Comparison of ENCODE assay signal across 9 cellular contexts in genomic region chr2:36358317-36358659, GRCh38. TPM values are rescaled to one million over a fixed set of nuclear protein-coding genes. Genes with fewer than 3 reads are reported as not detected.
DNase-seq lines count a peak whose midpoint lies in the region; ATAC-seq, FAIRE-seq and TF ChIP-seq lines count a peak whose summit lies in the region.
"Had no signal": no experiment of that assay in that cellular context is flagged by ENCODE, and none has a peak within 500 bp of the region (broad histone marks: within the 10 kb centered on the region; RNA-seq: fewer than 3 reads in every experiment).

No MANE protein-coding gene starts in this region.

- no peak for ATAC-seq in CD4-positive, CD25-positive, alpha-beta regulatory T cell (ENCODE audit: low read depth in 2 of 2)
- ATAC-seq in Panc1 (no peak), HG02642 (IDR thresholded peaks at IDR 0.05; ENCODE audit: poor library complexity, unreplicated experiment) (no peak), HG03457 (IDR thresholded peaks at IDR 0.05; ENCODE audit: unreplicated experiment) (no peak)

- H3K4me2 ChIP-seq in endothelial cell of umbilical vein (ENCODE audit: insufficient read depth, low read length) (peak overlapping the region; percentile 98), osteoblast (ENCODE audit: insufficient read depth, low read length) (peak overlapping the region; percentile 84)

- no peaks in the 10 kb centered on the region for H3K36me3 ChIP-seq in CD4-positive, CD25-positive, alpha-beta regulatory T cell (ENCODE audit: control insufficient read depth, insufficient read depth, low read length)
- H3K36me3 ChIP-seq in Panc1 (ENCODE audit: control insufficient read depth, insufficient read depth, low read length), result peaks cover 3% of the 10 kb centered on the region
- H3K36me3 ChIP-seq in endothelial cell of umbilical vein (ENCODE audit: control insufficient read depth in 2 of 2, extremely low read depth in 1 of 2, insufficient read depth in 2 of 2, low read length in 2 of 2), result peaks cover 0 to 8% of the 10 kb centered on the region in 2 experiments
- H3K36me3 ChIP-seq in osteoblast (ENCODE audit: insufficient read depth, low read length), result peaks cover 28% of the 10 kb centered on the region

- no peak for DNase-seq in CD4-positive, CD25-positive, alpha-beta regulatory T cell
- DNase-seq in Panc1 (ENCODE audit: low read depth, low spot score) (no peak), endothelial cell of umbilical vein (ENCODE audit: low read depth, low spot score) (no peak), osteoblast (ENCODE audit: insufficient read length, low spot score, missing footprints) (no peak), GM13977 (ENCODE audit: low spot score) (no peak)
- DNase-seq in activated CD4-positive, CD25-positive, alpha-beta regulatory T cell treated with anti-CD3 and anti-CD28 coated beads, Interleukin-2, amount 50 U/mL, for 72 hours, result no peak
- DNase-seq: NCI-H2107 had no signal

- H2AFZ ChIP-seq in endothelial cell of umbilical vein (ENCODE audit: low read depth, low read length) (no peak overlapping the region), osteoblast (ENCODE audit: low read length) (no peak overlapping the region)

- H3K27me3 ChIP-seq in CD4-positive, CD25-positive, alpha-beta regulatory T cell (ENCODE audit: control insufficient read depth, insufficient read depth, low read length), result peaks cover 21% of the 10 kb centered on the region
- H3K27me3 ChIP-seq in Panc1 (ENCODE audit: control insufficient read depth, insufficient read depth, low read length), result no peaks in the 10 kb centered on the region
- no peaks in the 10 kb centered on the region for H3K27me3 ChIP-seq in endothelial cell of umbilical vein (ENCODE audit: control insufficient read depth in 2 of 2, insufficient read depth in 2 of 2, low read length in 2 of 2)
- H3K27me3 ChIP-seq in osteoblast (ENCODE audit: insufficient read depth, low read length), result no peaks in the 10 kb centered on the region

- H3K4me1 Mint-ChIP-seq in CD4-positive, CD25-positive, alpha-beta regulatory T cell, result peaks cover 7 to 34% (median 20%) of the 10 kb centered on the region in 4 donors

- peaks cover 97% of the 10 kb centered on the region for H3K79me2 ChIP-seq in endothelial cell of umbilical vein (ENCODE audit: control insufficient read depth, insufficient read depth, low read length)
- H3K79me2 ChIP-seq in osteoblast (ENCODE audit: insufficient read depth, low read length), result peaks cover 96% of the 10 kb centered on the region

- H3K4me3 Mint-ChIP-seq in CD4-positive, CD25-positive, alpha-beta regulatory T cell, result peak overlapping the region in 3 of 4 donors; percentile 86 to 93 (median 89)

- peak; percentile 44 for TF ChIP-seq POLR2A in endothelial cell of umbilical vein (IDR thresholded peaks at IDR 0.05; ENCODE audit: low read depth, low read length)

- H3K4me1 ChIP-seq in CD4-positive, CD25-positive, alpha-beta regulatory T cell (ENCODE audit: control insufficient read depth, insufficient read depth, low read length, poor library complexity, severe bottlenecking), result peaks cover 24% of the 10 kb centered on the region
- H3K4me1 ChIP-seq in Panc1 (ENCODE audit: control insufficient read depth, insufficient read depth, low read length) (peaks cover 47% of the 10 kb centered on the region), endothelial cell of umbilical vein (ENCODE audit: control insufficient read depth, extremely low read depth, insufficient read depth, low read length) (peaks cover 58% of the 10 kb centered on the region), osteoblast (ENCODE audit: insufficient read depth, low read length) (peaks cover 61% of the 10 kb centered on the region)

- H3K9ac ChIP-seq in endothelial cell of umbilical vein (replicated peaks; ENCODE audit: extremely low read depth, insufficient read depth, low read length), result peak overlapping the region; percentile 92

- CTCF ChIA-PET in Panc1 (lab: Charles Lee), result interaction anchor here (0.6 to 0.9 kb wide), 4 partner anchors 10 to 405 kb away, joined by 3 read pairs; no protein-coding TSS in a partner anchor
- CTCF ChIA-PET in endothelial cell of umbilical vein (lab: Charles Lee), result interaction anchor here (0.6 to 2.4 kb wide), 10 partner anchors 8 to 306 kb away, joined by 3 to 9 read pairs (median 4); no protein-coding TSS in a partner anchor

- H3K27ac Mint-ChIP-seq in CD4-positive, CD25-positive, alpha-beta regulatory T cell, result no peak overlapping the region

- H4K20me1 ChIP-seq in endothelial cell of umbilical vein (replicated peaks; ENCODE audit: control insufficient read depth, extremely low read depth, insufficient read depth, low read length) (peaks cover 7% of the 10 kb centered on the region), osteoblast (ENCODE audit: insufficient read depth, low read length) (peaks cover 57% of the 10 kb centered on the region)

- peaks cover 45% of the 10 kb centered on the region for H3K27me3 Mint-ChIP-seq in CD4-positive, CD25-positive, alpha-beta regulatory T cell

- no peaks in the 10 kb centered on the region for H3K36me3 Mint-ChIP-seq in CD4-positive, CD25-positive, alpha-beta regulatory T cell

- dilution Hi-C loops in endothelial cell of umbilical vein (cut with MboI; ENCODE audit: extremely low pct_ligation_motif_present, low sequenced_read_pairs), result no loop called here

- no peaks in the 10 kb centered on the region for H3K9me3 ChIP-seq in CD4-positive, CD25-positive, alpha-beta regulatory T cell (ENCODE audit: control insufficient read depth in 2 of 2, low read length in 2 of 2)
- H3K9me3 ChIP-seq in Panc1 (ENCODE audit: control insufficient read depth, insufficient read depth, low read depth, low read length) (no peaks in the 10 kb centered on the region), endothelial cell of umbilical vein (replicated peaks; ENCODE audit: control insufficient read depth, insufficient read depth, low read length) (no peaks in the 10 kb centered on the region), osteoblast (ENCODE audit: low read depth, low read length) (no peaks in the 10 kb centered on the region)

- H3K9me3 Mint-ChIP-seq in CD4-positive, CD25-positive, alpha-beta regulatory T cell, result no peaks in the 10 kb centered on the region

- H3K9me1 ChIP-seq in endothelial cell of umbilical vein (replicated peaks; ENCODE audit: control insufficient read depth, extremely low read depth, insufficient read depth, low read length), result no peaks in the 10 kb centered on the region

- BruUV-seq in Panc1 (replicated peaks; lab: Mats Ljungman, UMichigan), result TSS peak; percentile 68
- no TSS peak for BruUV-seq in endothelial cell of umbilical vein (replicated peaks; lab: Mats Ljungman, UMichigan)

- intact Hi-C loops in Panc1 (cut with micrococcal nuclease; ENCODE audit: unreplicated experiment), result loop anchor here (5.0 to 10.0 kb wide), 3 partner anchors 49 to 483 kb away; no protein-coding TSS in a partner anchor
- intact Hi-C loops in endothelial cell of umbilical vein (cut with micrococcal nuclease), result loop anchor here (1.0 to 2.0 kb wide), 2 partner anchors 9 to 31 kb away; no protein-coding TSS in a partner anchor

- peak; percentile 57 for FAIRE-seq in endothelial cell of umbilical vein (lab: Jason Lieb, UNC)

- POLR2A ChIA-PET in Panc1 (lab: Charles Lee) (interaction anchor here (0.5 to 0.7 kb wide), 2 partner anchors 10 to 54 kb away, joined by 3 to 4 read pairs; no protein-coding TSS in a partner anchor), endothelial cell of umbilical vein (lab: Charles Lee) (interaction anchor here (0.6 to 1.1 kb wide), 4 partner anchors 11 to 94 kb away, joined by 3 to 4 read pairs (median 4); no protein-coding TSS in a partner anchor)

- in situ Hi-C loops in Panc1 (cut with HindIII; ENCODE audit: low pct_unique_long_range_greater_than_20kb, low sequenced_read_pairs), result no loop called here
- in situ Hi-C loops in GM13977 (cut with MboI; ENCODE audit: low pct_unique_long_range_greater_than_20kb, low sequenced_read_pairs, unreplicated experiment), result loop anchor here (25.0 kb wide), 1 partner anchor 304 kb away; no protein-coding TSS in a partner anchor

- no peak overlapping the region for H3K27ac ChIP-seq in CD4-positive, CD25-positive, alpha-beta regulatory T cell (ENCODE audit: insufficient read depth, low read length, poor library complexity, severe bottlenecking)
- H3K27ac ChIP-seq in Panc1 (ENCODE audit: low read length) (peak overlapping the region; percentile 98), endothelial cell of umbilical vein (ENCODE audit: insufficient read depth, low read depth, low read length) (peak overlapping the region; percentile 67), osteoblast (ENCODE audit: low read depth, low read length) (peak overlapping the region; percentile 94)

- peak overlapping the region; percentile 38 for H3K4me3 ChIP-seq in CD4-positive, CD25-positive, alpha-beta regulatory T cell (ENCODE audit: low read depth, low read length)
- H3K4me3 ChIP-seq in Panc1 (ENCODE audit: low read depth in 2 of 2, low read length in 2 of 2) (peak overlapping the region; percentile 96 to 99), endothelial cell of umbilical vein (replicated peaks in 1 of 3; ENCODE audit: insufficient read depth in 1 of 3, low read depth in 1 of 3, low read length in 3 of 3) (peak overlapping the region; percentile 40 to 96 (median 85)), osteoblast (ENCODE audit: insufficient read depth, low read length) (peak overlapping the region; percentile 96)

- no peak for TF ChIP-seq CTCF in Panc1 (IDR thresholded peaks at IDR 0.05)
- TF ChIP-seq CTCF in endothelial cell of umbilical vein (IDR thresholded peaks at IDR 0.05; ENCODE audit: extremely low read depth in 1 of 2, insufficient read depth in 1 of 2, low read depth in 1 of 2, low read length in 2 of 2), result no peak
- TF ChIP-seq CTCF in osteoblast (IDR thresholded peaks at IDR 0.05; ENCODE audit: extremely low read depth, low read depth, low read length), result no peak
- no peak for TF ChIP-seq CTCF in GM13977 (IDR thresholded peaks at IDR 0.05; ENCODE audit: extremely low read depth, insufficient read depth, missing control alignments)

TF ChIP-seq in endothelial cell of umbilical vein, 7 proteins besides CTCF, POLR2A, EP300 and RAD21 (continues in another document):
- TF ChIP-seq MYC (IDR thresholded peaks at IDR 0.05; ENCODE audit: low read depth, low read length), result no peak
- no peak for TF ChIP-seq POLR2AphosphoS5 (IDR thresholded peaks at IDR 0.05; ENCODE audit: insufficient read depth, low read depth, low read length)

RNA-seq across cellular contexts. Expression of gene CRIM1, which starts 2.7 kb away (rescaled TPM):
- 2.7 TPM for total RNA-seq in CD4-positive, CD25-positive, alpha-beta regulatory T cell
- under 1 TPM; 0.15 to 0.79 (median 0.49) TPM for polyA plus RNA-seq in CD4-positive, CD25-positive, alpha-beta regulatory T cell
- total RNA-seq in Panc1 (2021; ENCODE audit: unreplicated experiment) (290 TPM), endothelial cell of umbilical vein (649 and 675 TPM in 2 replicates), osteoblast (321 and 362 TPM in 2 replicates)
- polyA plus RNA-seq in Panc1 (2012; ENCODE audit: insufficient read length), result 285 TPM
- 422 and 462 TPM in 2 replicates for polyA plus RNA-seq in endothelial cell of umbilical vein
- polyA plus RNA-seq in endothelial cell of umbilical vein (2011; cell fraction: cytosol; rRNA removed), result 397 and 400 TPM in 2 replicates
- polyA plus RNA-seq in endothelial cell of umbilical vein (2011; cell fraction: nucleus; rRNA removed), result 406 and 467 TPM in 2 replicates
- polyA plus RNA-seq in endothelial cell of umbilical vein (2012), result 369 and 389 TPM in 2 replicates
- polyA minus RNA-seq in endothelial cell of umbilical vein, result 1,644 and 1,810 TPM in 2 replicates
- 271 TPM for polyA minus RNA-seq in endothelial cell of umbilical vein (2011; cell fraction: cytosol; rRNA and poly(A)+ RNA removed)
- polyA minus RNA-seq in endothelial cell of umbilical vein (2011; cell fraction: nucleus; rRNA and poly(A)+ RNA removed), result 1,549 and 1,599 TPM in 2 replicates

Comparison
In these comparisons a context has a peak if more than half of its experiments do, and no peak if none do; other contexts are left out.
1. H3K4me3 ChIP-seq: peak in every context shown above with its lines; median percentile 98 in Panc1; 96 in osteoblast; 85 in endothelial cell of umbilical vein; 38 in CD4-positive, CD25-positive, alpha-beta regulatory T cell.
2. RNA of gene CRIM1, which starts 2.7 kb away (total RNA-seq): 649 to 675 TPM in endothelial cell of umbilical vein, 321 to 362 TPM in osteoblast and 290 TPM in Panc1 (single experiment); 2.7 TPM in CD4-positive, CD25-positive, alpha-beta regulatory T cell (single experiment); every median in the first group is over 10 times any median in the second.